ENCODE assay signal across 8 cellular contexts in the genomic region with DNA sequence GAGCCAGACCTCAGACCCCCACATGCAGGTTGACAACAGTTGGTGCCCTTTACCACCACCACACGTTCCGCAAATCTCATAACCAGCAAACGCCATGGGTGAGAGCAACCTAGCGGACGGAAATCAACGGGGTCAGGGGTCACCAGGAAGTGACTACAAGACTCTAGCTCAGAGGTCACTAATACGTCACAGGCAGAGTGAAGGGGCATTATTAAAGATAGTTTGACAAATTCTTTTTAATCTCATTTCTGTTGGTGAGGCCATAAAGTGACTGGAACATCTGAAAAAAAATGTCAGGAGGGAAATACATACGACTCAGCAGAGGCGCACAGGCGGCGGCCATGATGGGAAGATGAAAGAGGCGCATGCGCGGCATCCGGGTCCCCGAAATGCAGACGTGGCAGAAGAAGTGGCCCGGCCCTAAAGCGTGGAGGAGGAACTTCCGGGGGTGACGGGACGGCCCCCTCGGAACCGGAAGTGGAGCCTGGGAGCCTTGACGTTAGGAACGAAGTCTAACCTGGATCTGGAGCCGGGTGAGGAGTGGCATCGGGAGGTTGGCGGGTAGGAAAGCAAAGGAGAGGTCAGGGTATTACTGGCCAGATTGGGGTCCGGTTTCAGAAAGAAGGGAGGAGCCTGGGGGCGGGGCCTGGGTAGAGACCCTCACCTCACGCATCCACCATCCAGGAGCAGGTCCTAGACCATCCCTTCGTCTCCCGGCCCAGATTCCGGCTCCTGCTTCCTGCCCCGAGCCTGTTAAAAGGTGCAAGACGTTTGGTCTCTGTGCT. TPM values are rescaled to one million over a fixed set of nuclear protein-coding genes. Genes with fewer than 3 reads are reported as not detected.
DNase-seq lines count a peak whose midpoint lies in the region; ATAC-seq and TF ChIP-seq lines count a peak whose summit lies in the region.

A gene with protein sequence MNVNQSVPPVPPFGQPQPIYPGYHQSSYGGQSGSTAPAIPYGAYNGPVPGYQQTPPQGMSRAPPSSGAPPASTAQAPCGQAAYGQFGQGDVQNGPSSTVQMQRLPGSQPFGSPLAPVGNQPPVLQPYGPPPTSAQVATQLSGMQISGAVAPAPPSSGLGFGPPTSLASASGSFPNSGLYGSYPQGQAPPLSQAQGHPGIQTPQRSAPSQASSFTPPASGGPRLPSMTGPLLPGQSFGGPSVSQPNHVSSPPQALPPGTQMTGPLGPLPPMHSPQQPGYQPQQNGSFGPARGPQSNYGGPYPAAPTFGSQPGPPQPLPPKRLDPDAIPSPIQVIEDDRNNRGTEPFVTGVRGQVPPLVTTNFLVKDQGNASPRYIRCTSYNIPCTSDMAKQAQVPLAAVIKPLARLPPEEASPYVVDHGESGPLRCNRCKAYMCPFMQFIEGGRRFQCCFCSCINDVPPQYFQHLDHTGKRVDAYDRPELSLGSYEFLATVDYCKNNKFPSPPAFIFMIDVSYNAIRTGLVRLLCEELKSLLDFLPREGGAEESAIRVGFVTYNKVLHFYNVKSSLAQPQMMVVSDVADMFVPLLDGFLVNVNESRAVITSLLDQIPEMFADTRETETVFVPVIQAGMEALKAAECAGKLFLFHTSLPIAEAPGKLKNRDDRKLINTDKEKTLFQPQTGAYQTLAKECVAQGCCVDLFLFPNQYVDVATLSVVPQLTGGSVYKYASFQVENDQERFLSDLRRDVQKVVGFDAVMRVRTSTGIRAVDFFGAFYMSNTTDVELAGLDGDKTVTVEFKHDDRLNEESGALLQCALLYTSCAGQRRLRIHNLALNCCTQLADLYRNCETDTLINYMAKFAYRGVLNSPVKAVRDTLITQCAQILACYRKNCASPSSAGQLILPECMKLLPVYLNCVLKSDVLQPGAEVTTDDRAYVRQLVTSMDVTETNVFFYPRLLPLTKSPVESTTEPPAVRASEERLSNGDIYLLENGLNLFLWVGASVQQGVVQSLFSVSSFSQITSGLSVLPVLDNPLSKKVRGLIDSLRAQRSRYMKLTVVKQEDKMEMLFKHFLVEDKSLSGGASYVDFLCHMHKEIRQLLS (plus strand): TSS at position 468 of the 785 bp plus-strand sequence. CDS start 2,461 bp downstream, outside the sequence.

- DNase-seq in NCI-H146 (lab: John Stamatoyannopoulos, UW) (peak; percentile 97), T-helper 1 cell (peak; percentile 91 to 97 (median 92)), adrenal gland (peak; percentile 96 to 99 (median 98)), heart left ventricle (peak; percentile 97 to 98 (median 97)), pons (ENCODE audit: low spot score) (peak; percentile 96), type B pancreatic cell (ENCODE audit: extremely low spot score, unreplicated experiment) (peak; percentile 96)

- H3K9me3 ChIP-seq in adrenal gland (replicated peaks in 1 of 3) (no peaks in the 10 kb centered on the region), heart left ventricle (no peaks in the 10 kb centered on the region)

- no peaks in the 10 kb centered on the region for H3K9me3 Mint-ChIP-seq in type B pancreatic cell

- H3K27ac ChIP-seq in adrenal gland = peak within 1 kb of the TSS; percentile 77 to 98 (median 90)
- H3K27ac ChIP-seq in heart left ventricle = peak within 1 kb of the TSS; percentile 86 to 98 (median 92)

- H3K4me1 ChIP-seq in adrenal gland (replicated peaks in 1 of 2) = peaks cover 22 to 40% of the 10 kb centered on the region in 2 donors
- H3K4me1 ChIP-seq in heart left ventricle = peaks cover 0 to 47% (median 36%) of the 10 kb centered on the region in 12 donors

- peaks cover 6% of the 10 kb centered on the region for H3K36me3 Mint-ChIP-seq in type B pancreatic cell

- WGBS in adrenal gland, 4 donors = 0 to 1% (median 0%) methylated on average over 25 to 37 of the region's 37 CpGs
- WGBS in heart left ventricle, 4 donors = 0 to 1% (median 1%) methylated on average over 32 to 37 of the region's 37 CpGs

- peak within 1 kb of the TSS; percentile 85 for H3K4me3 ChIP-seq in GM12875 (ENCODE audit: low read depth, low read length)
- peak within 1 kb of the TSS; percentile 50 to 87 (median 73) for H3K4me3 ChIP-seq in adrenal gland
- peak within 1 kb of the TSS; percentile 66 to 98 (median 82) for H3K4me3 ChIP-seq in heart left ventricle

- no peaks in the 10 kb centered on the region for H3K27me3 ChIP-seq in adrenal gland
- H3K27me3 ChIP-seq in heart left ventricle = no peaks in the 10 kb centered on the region

- TF ChIP-seq CTCF in GM12875 (IDR thresholded peaks at IDR 0.05; ENCODE audit: borderline replicate concordance, insufficient read depth, low read depth, low read length) = no peak
- TF ChIP-seq CTCF in adrenal gland (IDR thresholded peaks at IDR 0.05) = peak in 1 of 6 experiments; percentile 16
- no peak for TF ChIP-seq CTCF in heart left ventricle (IDR thresholded peaks at IDR 0.05)
- TF ChIP-seq CTCF in type B pancreatic cell (conservative IDR thresholded peaks at IDR 0.05) = peak; percentile 32

- ATAC-seq in HG02840 (IDR thresholded peaks at IDR 0.05; ENCODE audit: low FRiP score, unreplicated experiment) = peak; percentile 93
- ATAC-seq in heart left ventricle = peak; percentile 95 to 98 (median 96)

- intact Hi-C loops in adrenal gland (cut with DNase I) (no loop called here), heart left ventricle (cut with DNase I) (loop anchor here in 1 of 10 donors (10.0 kb wide), 1 partner anchor 89 kb away; a partner anchor contains a TSS)

- no peaks in the 10 kb centered on the region for H3K27me3 Mint-ChIP-seq in type B pancreatic cell

- peaks cover 22% of the 10 kb centered on the region for H3K4me1 Mint-ChIP-seq in type B pancreatic cell (ENCODE audit: unreplicated experiment)

- peak; percentile 37 to 63 for TF ChIP-seq POLR2A in adrenal gland (IDR thresholded peaks at IDR 0.05)
- peak in 1 of 2 donors; percentile 60 for TF ChIP-seq POLR2A in heart left ventricle (IDR thresholded peaks at IDR 0.05)

- H3K27ac Mint-ChIP-seq in type B pancreatic cell = peak within 1 kb of the TSS; percentile 100

- peaks cover 0 to 28% of the 10 kb centered on the region in 2 donors for H3K36me3 ChIP-seq in adrenal gland (replicated peaks in 1 of 2)
- H3K36me3 ChIP-seq in heart left ventricle = peaks cover 0 to 43% (median 35%) of the 10 kb centered on the region in 9 donors

- H3K4me3 Mint-ChIP-seq in type B pancreatic cell = peak within 1 kb of the TSS; percentile 100

RNA-seq across cellular contexts. Expression of the gene that starts here (rescaled TPM):
- total RNA-seq in adrenal gland (100 to 1,000 TPM in 2 of 8 donors, 10 to 100 TPM in 6; 61.3 to 133 (median 81.2) TPM), heart left ventricle (10 to 100 TPM; 42.8 to 65.5 (median 49.5) TPM), type B pancreatic cell (ENCODE audit: low replicate concordance) (75.5 and 90.3 TPM in 2 replicates)
- polyA plus RNA-seq in adrenal gland (100 to 1,000 TPM in 1 of 3 donors, 10 to 100 TPM in 2; 38.4 to 109 (median 52.7) TPM), heart left ventricle (10 to 100 TPM; 26.4 to 59.6 TPM)

Comparison
In these comparisons a context has a peak if more than half of its experiments do, and no peak if none do; other contexts are left out.
1. Peak in every context shown above with its lines: DNase-seq, ATAC-seq, H3K4me3 ChIP-seq and H3K27ac ChIP-seq.